In the genomic region with DNA sequence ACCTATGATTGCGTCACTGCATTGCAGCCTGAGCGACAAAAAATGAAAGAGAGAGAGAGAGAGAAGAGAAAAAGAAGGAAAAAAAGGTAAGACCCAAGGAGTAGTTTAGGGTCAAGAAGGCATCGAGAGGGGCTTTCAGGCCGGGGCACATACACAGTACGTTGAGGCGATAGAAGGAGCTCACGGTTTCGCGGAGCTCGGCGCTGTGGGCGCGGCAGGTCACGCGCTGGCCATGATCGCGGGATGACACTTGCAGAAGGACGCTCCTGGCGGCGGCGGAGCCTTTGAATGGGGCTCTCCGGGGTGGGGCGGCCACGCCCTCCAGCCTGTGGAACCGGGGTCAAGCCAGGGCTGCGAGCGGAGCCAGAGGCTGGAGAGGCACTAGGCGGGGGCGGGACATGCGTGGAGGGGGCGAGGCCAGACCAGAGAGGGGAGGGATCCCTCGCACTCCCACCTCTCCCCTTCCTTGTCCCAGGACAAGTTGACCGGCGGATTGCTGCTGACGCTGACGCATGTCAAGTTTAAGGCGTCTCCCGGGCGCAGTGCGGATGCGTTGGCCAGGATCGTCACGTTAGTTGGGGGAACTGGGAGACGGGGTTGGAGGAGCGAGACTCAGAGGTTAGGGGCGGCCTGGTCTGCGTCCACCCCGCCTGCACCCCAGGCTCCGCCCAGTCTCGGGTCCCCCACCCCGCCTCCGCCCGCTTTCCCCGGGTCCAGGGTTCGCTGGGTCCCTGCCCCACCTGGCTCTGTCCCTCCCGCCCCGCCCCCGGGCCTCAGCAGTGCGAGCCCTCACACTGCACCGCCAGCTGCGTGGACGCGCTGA, we compare ENCODE assay signal across 1 cellular context.
TF ChIP-seq lines count a peak whose summit lies in the region.

No MANE protein-coding gene starts in this region.

TF ChIP-seq in H1, 55 proteins besides CTCF, POLR2A, EP300 and RAD21:
- TF ChIP-seq KDM4A (IDR thresholded peaks at IDR 0.05; ENCODE audit: low read depth, low read length, severe bottlenecking) (peak; percentile 62), YY1 (IDR thresholded peaks at IDR 0.05; ENCODE audit: low read depth, low read length) (no peak), CEBPB (IDR thresholded peaks at IDR 0.05; ENCODE audit: low read depth, low read length) (peak; percentile 76), ATF3 (IDR thresholded peaks at IDR 0.05; ENCODE audit: insufficient read depth, low read depth, low read length) (0 out of 2 replicates have a peak, but pooled peaks have one; percentile 7), E2F6 (IDR thresholded peaks at IDR 0.05) (no peak), SUZ12 (IDR thresholded peaks at IDR 0.05; ENCODE audit: low read length) (peak; percentile 56; the same call in 1 of the 2 replicates), SIN3A (conservative IDR thresholded peaks at IDR 0.05 in 1 of 2, IDR thresholded peaks at IDR 0.05 in 1 of 2; ENCODE audit: low read depth in 1 of 2, low read length in 2 of 2) (peak in 1 of 2 experiments; percentile 69; a peak in 1 of 4 replicates), EZH2 (IDR thresholded peaks at IDR 0.05; ENCODE audit: low read depth, low read length, severe bottlenecking) (peak; percentile 42), CREB1 (IDR thresholded peaks at IDR 0.05) (peak; percentile 84), BACH1 (IDR thresholded peaks at IDR 0.05; ENCODE audit: low read length) (no peak), SP4 (IDR thresholded peaks at IDR 0.05; ENCODE audit: low read length) (no peak), EGR1 (IDR thresholded peaks at IDR 0.05; ENCODE audit: borderline replicate concordance, low read depth, low read length) (no peak)
TF ChIP-seq in H1: peak in this region for 7.
